Comparison of ENCODE assay signal across 1 cellular context in genomic region chr12:31729728-31730127, GRCh38.
TF ChIP-seq lines count a peak whose summit lies in the region.

No MANE protein-coding gene starts in this region.

TF ChIP-seq in H1, 55 proteins besides CTCF, POLR2A, EP300 and RAD21:
- TF ChIP-seq TAF1 (IDR thresholded peaks at IDR 0.05; ENCODE audit: low read depth, low read length) (no peak), GTF2F1 (IDR thresholded peaks at IDR 0.05; ENCODE audit: borderline replicate concordance, low read depth, low read length) (no peak), KDM1A (IDR thresholded peaks at IDR 0.05; ENCODE audit: borderline replicate concordance, low read length) (no peak), CHD1 (IDR thresholded peaks at IDR 0.05; ENCODE audit: low read depth, low read length) (no peak), TAF7 (optimal IDR thresholded peaks at IDR 0.05; ENCODE audit: borderline replicate concordance, low read depth, low read length) (no peak), CEBPB (IDR thresholded peaks at IDR 0.05; ENCODE audit: low read depth, low read length) (no peak), MAFK (IDR thresholded peaks at IDR 0.05; ENCODE audit: low read depth, low read length) (no peak), TCF12 (IDR thresholded peaks at IDR 0.05; ENCODE audit: low read depth, low read length) (no peak), RNF2 (IDR thresholded peaks at IDR 0.05; ENCODE audit: borderline replicate concordance, low read depth, low read length, missing control alignments, poor library complexity, severe bottlenecking) (no peak)
